8 cellular contexts compared by ENCODE assay signal in genomic region chr1:157138220-157139124, GRCh38. TPM values are rescaled to one million over a fixed set of nuclear protein-coding genes. Genes with fewer than 3 reads are reported as not detected.
DNase-seq lines count a peak whose midpoint lies in the region; ATAC-seq and TF ChIP-seq lines count a peak whose summit lies in the region.

Gene ETV3 (minus strand): TSS chr1:157138395. CDS start chr1:157136352, 2,043 bp downstream.

- H3K27me3 Mint-ChIP-seq in nephron progenitor cell (ENCODE audit: low read depth, poor library complexity) = no peaks in the 10 kb centered on the region
- H3K27me3 Mint-ChIP-seq in stimulated activated naive CD8-positive, alpha-beta T cell treated with anti-CD3 and anti-CD28 coated beads, Interleukin-15, Interleukin-2, amounts not matched to agents 100 ng/mL and 50 ng/mL, for 24 hours = no peaks in the 10 kb centered on the region

- peaks cover 47% of the 10 kb centered on the region for H3K4me1 Mint-ChIP-seq in nephron progenitor cell
- H3K4me1 Mint-ChIP-seq in stimulated activated naive CD8-positive, alpha-beta T cell treated with anti-CD3 and anti-CD28 coated beads, Interleukin-15, Interleukin-2, amounts not matched to agents 100 ng/mL and 50 ng/mL, for 24 hours (ENCODE audit: low read depth) = peaks cover 76% of the 10 kb centered on the region

- H3K4me3 Mint-ChIP-seq in nephron progenitor cell = peak within 1 kb of the TSS; percentile 94
- peak within 1 kb of the TSS; percentile 99 for H3K4me3 Mint-ChIP-seq in stimulated activated naive CD8-positive, alpha-beta T cell treated with anti-CD3 and anti-CD28 coated beads, Interleukin-15, Interleukin-2, amounts not matched to agents 100 ng/mL and 50 ng/mL, for 24 hours

- peak within 1 kb of the TSS; percentile 88 for H3K27ac ChIP-seq in DND-41 (ENCODE audit: low read length)

- ATAC-seq in DND-41 (ENCODE audit: insufficient read depth, low read depth) (peak; percentile 85), GM21825 (IDR thresholded peaks at IDR 0.05; ENCODE audit: unreplicated experiment) (peak; percentile 88)

- no peak for TF ChIP-seq CTCF in DND-41 (IDR thresholded peaks at IDR 0.05; ENCODE audit: borderline replicate concordance, extremely low read depth, low read length, poor library complexity, severe bottlenecking)
- no peak for TF ChIP-seq CTCF in fibroblast of the aortic adventitia (IDR thresholded peaks at IDR 0.05; ENCODE audit: insufficient read depth, low read length)
- no peak for TF ChIP-seq CTCF in nephron progenitor cell (IDR thresholded peaks at IDR 0.05)

- H3K79me2 ChIP-seq in DND-41 (ENCODE audit: insufficient read depth, low read length) = peaks cover 43% of the 10 kb centered on the region

- peak within 1 kb of the TSS; percentile 99 for H3K27ac Mint-ChIP-seq in nephron progenitor cell
- H3K27ac Mint-ChIP-seq in stimulated activated naive CD8-positive, alpha-beta T cell treated with anti-CD3 and anti-CD28 coated beads, Interleukin-15, Interleukin-2, amounts not matched to agents 100 ng/mL and 50 ng/mL, for 24 hours = peak within 1 kb of the TSS; percentile 93

- peaks cover 19% of the 10 kb centered on the region for H3K36me3 Mint-ChIP-seq in nephron progenitor cell (ENCODE audit: low read depth)
- peaks cover 44% of the 10 kb centered on the region for H3K36me3 Mint-ChIP-seq in stimulated activated naive CD8-positive, alpha-beta T cell treated with anti-CD3 and anti-CD28 coated beads, Interleukin-15, Interleukin-2, amounts not matched to agents 100 ng/mL and 50 ng/mL, for 24 hours (ENCODE audit: low read depth)

- H3K4me1 ChIP-seq in DND-41 (ENCODE audit: insufficient read depth, low read length) = peaks cover 52% of the 10 kb centered on the region

- peak; percentile 76 for TF ChIP-seq POLR2A in Raji (IDR thresholded peaks at IDR 0.05; ENCODE audit: insufficient read depth, low read depth, low read length)

- H3K4me3 ChIP-seq in DND-41 (ENCODE audit: low read depth in 1 of 2, low read length in 2 of 2) = peak within 1 kb of the TSS; percentile 56 to 78; a peak in 3 of 4 replicates
- peak within 1 kb of the TSS; percentile 84 for H3K4me3 ChIP-seq in fibroblast of the aortic adventitia (ENCODE audit: low read depth, low read length)

- DNase-seq in DND-41 (peak; percentile 94), Kasumi-1 (lab: John Stamatoyannopoulos, UW) (peak; percentile 82 to 84), fibroblast of the aortic adventitia (ENCODE audit: low read depth) (peak; percentile 87), nephron progenitor cell (peak; percentile 85)
- peak; percentile 80 for DNase-seq in activated T-helper 9 cell treated with anti-CD3 and anti-CD28 coated beads, Interleukin-2, amount 50 U/mL, for 16 hours (ENCODE audit: low read depth)

- H2AFZ ChIP-seq in DND-41 (ENCODE audit: low read depth, low read length) = peak within 1 kb of the TSS; percentile 86

- H3K4me2 ChIP-seq in DND-41 (ENCODE audit: insufficient read depth, low read length) = peak within 1 kb of the TSS; percentile 76

- peaks cover 35% of the 10 kb centered on the region for H4K20me1 ChIP-seq in DND-41 (ENCODE audit: insufficient read depth, low read length)

- H3K9me3 ChIP-seq in DND-41 (ENCODE audit: insufficient read depth, low read length, severe bottlenecking) = no peaks in the 10 kb centered on the region

- H3K9ac ChIP-seq in DND-41 (ENCODE audit: low read depth, low read length) = peak within 1 kb of the TSS; percentile 89

- peaks cover 10% of the 10 kb centered on the region for H3K27me3 ChIP-seq in DND-41 (ENCODE audit: insufficient read depth, low read length, poor library complexity)

- no peaks in the 10 kb centered on the region for H3K9me3 Mint-ChIP-seq in nephron progenitor cell
- no peaks in the 10 kb centered on the region for H3K9me3 Mint-ChIP-seq in stimulated activated naive CD8-positive, alpha-beta T cell treated with anti-CD3 and anti-CD28 coated beads, Interleukin-15, Interleukin-2, amounts not matched to agents 100 ng/mL and 50 ng/mL, for 24 hours

- peaks cover 26% of the 10 kb centered on the region for H3K36me3 ChIP-seq in DND-41 (ENCODE audit: insufficient read depth, low read length)

RNA-seq across cellular contexts. Expression of gene ETV3, which starts in this region (rescaled TPM):
- total RNA-seq in fibroblast of the aortic adventitia (ENCODE audit: low replicate concordance) = 10.9 and 17.0 TPM in 2 replicates

Comparison
In these comparisons a context has a peak if more than half of its experiments do, and no peak if none do; other contexts are left out.
1. Peak in every context shown above with its lines: DNase-seq, ATAC-seq, H3K4me3 ChIP-seq and H3K27ac ChIP-seq.